In genomic region chr7:134134004-134134403, GRCh38 we compare ENCODE assay signal across 9 cellular contexts. TPM values are rescaled to one million over a fixed set of nuclear protein-coding genes. Genes with fewer than 3 reads are reported as not detected.
"Had no signal": no experiment of that assay in that cellular context is flagged by ENCODE, and none has a peak within 500 bp of the region (broad histone marks: within the 10 kb centered on the region; RNA-seq: fewer than 3 reads in every experiment).

No MANE protein-coding gene starts in this region.

- H3K4me3 ChIP-seq: GM23248 had no signal

- H2AFZ ChIP-seq: GM23248 had no signal

- H3K9me3 Mint-ChIP-seq: HFFc6 had no signal

- H3K27ac ChIP-seq: GM23248, KMS-11 had no signal

- H3K4me3 Mint-ChIP-seq: HFFc6 had no signal

- DNase-seq: GM23248, H7, HCEC 1CT, HFFc6, Karpas-422, KBM-7 had no signal

- H3K9ac ChIP-seq: GM23248, KMS-11 had no signal

- H3K4me2 ChIP-seq: KMS-11 had no signal

- FAIRE-seq: HTR-8/SVneo had no signal

- H3K27ac Mint-ChIP-seq: HFFc6 had no signal

RNA-seq across cellular contexts. Expression of gene LRGUK, which starts 6.9 kb away (rescaled TPM):
- total RNA-seq: GM23248, HT-29 had no signal
